ENCODE assay signal across 26 cellular contexts in genomic region chr15:42908538-42908937, GRCh38.
"Had no signal": no experiment of that assay in that cellular context is flagged by ENCODE, and none has a peak within 500 bp of the region (broad histone marks: within the 10 kb centered on the region; RNA-seq: fewer than 3 reads in every experiment).

No MANE protein-coding gene starts in this region.

- H3K4me3 ChIP-seq: body of pancreas, coronary artery, dorsolateral prefrontal cortex, gastrocnemius medialis, heart left ventricle had no signal

- H3K9me3 ChIP-seq: body of pancreas, gastrocnemius medialis, heart left ventricle had no signal

- ATAC-seq: activated T-cell treated with anti-CD3 and anti-CD28 coated beads, Interleukin-2, amount 50 U/mL, for 72 hours; body of pancreas; gastrocnemius medialis; heart left ventricle had no signal

- H3K27ac ChIP-seq: body of pancreas, coronary artery, dorsolateral prefrontal cortex, gastrocnemius medialis, heart left ventricle had no signal

- DNase-seq: activated CD4-positive, alpha-beta memory T cell treated with anti-CD3 and anti-CD28 coated beads, Interleukin-2, amount 10 ng/mL, durations not matched to agents 7 days and 5 days; activated CD4-positive, alpha-beta T cell treated with anti-CD3 and anti-CD28 coated beads for 1 hour; activated CD4-positive, alpha-beta T cell treated with anti-CD3 and anti-CD28 coated beads for 4 hours; activated CD4-positive, alpha-beta T cell treated with anti-CD3 and anti-CD28 coated beads, Interleukin-2, amount 10 ng/mL, durations not matched to agents 7 days and 5 days; activated CD4-positive, alpha-beta T cell treated with anti-CD3 and anti-CD28 coated beads, Interleukin-2, amount 50 U/mL, for 4 hours; activated CD4-positive, CD25-positive, alpha-beta regulatory T cell; activated CD8-positive, alpha-beta memory T cell treated with anti-CD3 and anti-CD28 coated beads, Interleukin-2, amount 50 U/mL, for 48 hours; activated effector memory CD4-positive, alpha-beta T cell treated with Interleukin-2 at 50 U/mL for 16 hours; activated gamma-delta T cell treated with Interleukin-2 at 50 U/mL for 16 hours; activated naive CD4-positive, alpha-beta T cell treated with anti-CD3 and anti-CD28 coated beads, Interleukin-2, amount 50 U/mL, for 16 hours; activated naive CD4-positive, alpha-beta T cell treated with Interleukin-2 at 50 U/mL for 16 hours; activated T-cell treated with anti-CD3 and anti-CD28 coated beads for 4 hours; activated T-cell treated with anti-CD3 and anti-CD28 coated beads, Interleukin-2, amount 50 U/mL, for 24 hours; activated T-cell treated with anti-CD3 and anti-CD28 coated beads, Interleukin-2, amount 50 U/mL, for 72 hours; amygdala; aorta; body of pancreas; dorsolateral prefrontal cortex; effector memory CD4-positive, alpha-beta T cell; endodermal cell; foreskin fibroblast; gastrocnemius medialis; glutamatergic neuron; heart left ventricle; T-helper 2 cell had no signal

- H3K27me3 ChIP-seq: body of pancreas, dorsolateral prefrontal cortex, gastrocnemius medialis, heart left ventricle had no signal

- H3K4me1 ChIP-seq: body of pancreas had no signal

- H3K36me3 ChIP-seq: gastrocnemius medialis had no signal
